8 cellular contexts compared by ENCODE assay signal in genomic region chr1:184755226-184756065, GRCh38. TPM values are rescaled to one million over a fixed set of nuclear protein-coding genes. Genes with fewer than 3 reads are reported as not detected.
A peak's percentile ranks its signal among the peaks of the same experiment; 100 is the strongest.
DNase-seq lines count a peak whose midpoint lies in the region; ATAC-seq and TF ChIP-seq lines count a peak whose summit lies in the region.

No MANE protein-coding gene starts in this region.

- TF ChIP-seq CTCF in BJ (IDR thresholded peaks at IDR 0.05; ENCODE audit: insufficient read depth, low read depth, low read length) = no peak
- TF ChIP-seq CTCF in WTC11 (IDR thresholded peaks at IDR 0.05) = no peak
- TF ChIP-seq CTCF in epithelial cell of proximal tubule (conservative IDR thresholded peaks at IDR 0.05; ENCODE audit: low read depth, low read length) = no peak

- H3K4me3 ChIP-seq in BJ (ENCODE audit: low read depth, low read length) (peak overlapping the region; percentile 99), epithelial cell of proximal tubule (ENCODE audit: low read depth, low read length) (peak overlapping the region; percentile 94)

- ATAC-seq in GM18519 (IDR thresholded peaks at IDR 0.05; ENCODE audit: low FRiP score, unreplicated experiment) (peak; percentile 1), HG03442 (IDR thresholded peaks at IDR 0.05; ENCODE audit: unreplicated experiment) (peak; percentile 1), WTC11 (no peak)
- peak in 1 of 2 donors; percentile 1 for ATAC-seq in naive thymus-derived CD8-positive, alpha-beta T cell

- CTCF ChIA-PET in BJ (lab: Yijun Ruan, JAX) (no interaction called here), WTC11 (lab: Charles Lee) (interaction anchor here (0.6 to 2.3 kb wide), 5 partner anchors 50 to 236 kb away, joined by 3 to 6 read pairs (median 4); no protein-coding TSS in a partner anchor)

- peaks cover 37% of the 10 kb centered on the region for H3K4me1 Mint-ChIP-seq in WTC11
- H3K4me1 Mint-ChIP-seq in naive thymus-derived CD8-positive, alpha-beta T cell = peaks cover 15 to 40% (median 30%) of the 10 kb centered on the region in 4 donors

- no peaks in the 10 kb centered on the region for H3K9me3 Mint-ChIP-seq in WTC11
- no peaks in the 10 kb centered on the region for H3K9me3 Mint-ChIP-seq in naive thymus-derived CD8-positive, alpha-beta T cell

- no peak for DNase-seq in BJ (ENCODE audit: low read depth)
- DNase-seq in WTC11 (ENCODE audit: low spot score) = no peak
- peak; percentile 59 for DNase-seq in epithelial cell of proximal tubule (ENCODE audit: low read depth)
- DNase-seq in naive thymus-derived CD8-positive, alpha-beta T cell = peak in 1 of 10 donors; percentile 19
- DNase-seq in islet precursor cell = no peak
- DNase-seq in NAMALWA (ENCODE audit: low spot score) = no peak

- H3K27me3 ChIP-seq in BJ (ENCODE audit: control insufficient read depth, insufficient read depth, low read length) = peaks cover 1% of the 10 kb centered on the region; the same call in 1 of the 2 replicates

- POLR2A ChIA-PET in BJ (lab: Charles Lee) = interaction anchor here (0.6 kb wide), 1 partner anchor 39 kb away, joined by 5 read pairs; no protein-coding TSS in a partner anchor
- POLR2A ChIA-PET in WTC11 (lab: Charles Lee) = interaction anchor here (1.0 kb wide), 1 partner anchor 20 kb away, joined by 3 read pairs; no protein-coding TSS in a partner anchor
- POLR2A ChIA-PET in naive thymus-derived CD8-positive, alpha-beta T cell (lab: Charles Lee) = interaction anchor here (0.8 to 2.3 kb wide), 4 partner anchors 12 to 401 kb away, joined by 3 to 16 read pairs (median 5); partner anchors contain the start of genes RNF2, SWT1 and TRMT1L

- H3K4me3 Mint-ChIP-seq in WTC11 = peak overlapping the region; percentile 96
- peak overlapping the region; percentile 89 to 97 (median 92) for H3K4me3 Mint-ChIP-seq in naive thymus-derived CD8-positive, alpha-beta T cell

- H3K36me3 ChIP-seq in BJ (ENCODE audit: control insufficient read depth, insufficient read depth, low read length) = no peaks in the 10 kb centered on the region

- H3K27me3 Mint-ChIP-seq in WTC11 (ENCODE audit: low read depth) = peaks cover 16% of the 10 kb centered on the region
- peaks cover 0 to 9% (median 2%) of the 10 kb centered on the region in 5 donors for H3K27me3 Mint-ChIP-seq in naive thymus-derived CD8-positive, alpha-beta T cell

- no peaks in the 10 kb centered on the region for H3K36me3 Mint-ChIP-seq in WTC11
- no peaks in the 10 kb centered on the region for H3K36me3 Mint-ChIP-seq in naive thymus-derived CD8-positive, alpha-beta T cell

- peak overlapping the region; percentile 73 for H3K27ac Mint-ChIP-seq in WTC11
- H3K27ac Mint-ChIP-seq in naive thymus-derived CD8-positive, alpha-beta T cell = peak overlapping the region; percentile 87 to 97 (median 93)

TF ChIP-seq in WTC11, 78 proteins besides CTCF, POLR2A, EP300 and RAD21:
- no peak for TF ChIP-seq ZBTB21 (CRISPR knock-in tag; IDR thresholded peaks at IDR 0.05; ENCODE audit: borderline replicate concordance)

RNA-seq across cellular contexts. Expression of gene EDEM3, which starts 0.8 kb away (rescaled TPM):
- 10.4 and 20.5 TPM in 2 replicates for polyA plus RNA-seq in BJ (2011; rRNA removed)
- polyA minus RNA-seq in BJ (2011; rRNA and poly(A)+ RNA removed) = 17.3 and 20.7 TPM in 2 replicates
- 10.6 to 13.8 TPM (median 10.6 TPM) in 3 replicates for total RNA-seq in WTC11 (2021)
- 13.6 and 15.3 TPM in 2 replicates for total RNA-seq in epithelial cell of proximal tubule
- total RNA-seq in naive thymus-derived CD8-positive, alpha-beta T cell = 10 to 100 TPM; 38.9 to 43.0 TPM
- polyA plus RNA-seq in naive thymus-derived CD8-positive, alpha-beta T cell = 10 to 100 TPM in 2 of 3 donors, 1 to 10 TPM in 1; 8.8 to 14.1 (median 12.5) TPM
